1 cellular context compared by ENCODE assay signal in the genomic region with DNA sequence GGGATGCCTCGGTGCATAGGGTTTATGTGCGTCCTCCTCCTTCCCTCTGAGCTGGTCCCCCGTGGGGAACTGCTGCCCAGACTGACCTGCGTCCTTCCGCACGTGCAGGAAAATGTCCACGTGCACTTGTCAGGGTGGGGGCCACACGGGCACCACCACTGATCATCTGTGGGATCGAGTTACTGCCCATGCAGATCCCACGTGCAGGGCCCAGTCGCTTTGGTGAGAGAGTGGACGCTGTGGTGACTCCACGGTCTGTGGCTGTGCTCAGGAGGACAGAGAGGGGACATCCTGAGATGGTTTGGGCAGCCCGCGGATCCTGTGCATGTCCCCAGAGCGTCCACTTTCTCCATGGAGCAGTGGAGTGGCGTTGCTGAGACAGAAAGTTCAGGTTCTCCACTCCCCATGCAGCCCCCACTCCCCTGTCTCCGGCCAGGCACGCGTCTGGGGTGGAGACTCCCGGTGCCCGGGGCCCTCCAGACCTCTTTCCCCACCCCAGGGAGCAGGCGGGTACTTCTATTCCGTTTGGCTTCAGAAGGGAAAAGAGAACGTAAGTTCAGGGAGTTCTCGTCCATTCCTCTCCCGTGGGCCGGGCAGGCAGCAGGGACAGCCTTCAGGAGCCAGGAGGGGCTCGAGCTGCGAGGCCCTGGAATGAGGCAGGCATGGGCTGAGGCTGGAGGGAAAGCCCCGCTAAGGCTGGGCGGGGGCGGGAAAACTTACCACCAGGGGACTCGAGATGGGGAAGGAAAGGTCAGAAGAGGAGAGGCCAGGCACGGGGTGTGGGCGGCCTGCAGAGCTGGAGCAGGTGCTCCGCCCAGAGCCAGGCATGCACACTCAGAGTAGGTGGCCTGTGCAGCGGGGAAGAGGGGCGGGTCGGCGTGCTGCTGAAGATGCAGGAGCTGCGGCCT.
A peak's percentile ranks its signal among the peaks of the same experiment; 100 is the strongest.
TF ChIP-seq lines count a peak whose summit lies in the region.

No MANE protein-coding gene starts in this region.

TF ChIP-seq in HepG2, 621 proteins besides CTCF, POLR2A, EP300 and RAD21 (continued from another document and continues in another):
- TF ChIP-seq, protein P1, sequence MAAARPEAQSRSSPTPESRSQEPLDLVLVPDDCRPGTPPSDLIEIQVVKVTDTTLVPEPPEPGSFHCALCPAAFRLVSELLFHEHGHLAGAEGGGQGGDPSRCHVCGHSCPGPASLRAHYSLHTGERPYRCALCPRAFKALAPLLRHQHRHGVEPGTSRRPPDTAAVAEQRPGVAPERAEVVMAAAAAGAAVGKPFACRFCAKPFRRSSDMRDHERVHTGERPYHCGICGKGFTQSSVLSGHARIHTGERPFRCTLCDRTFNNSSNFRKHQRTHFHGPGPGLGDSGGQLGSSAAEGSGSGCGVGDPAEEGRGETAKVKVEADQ (CRISPR knock-in tag; IDR thresholded peaks at IDR 0.05; ENCODE audit: borderline replicate concordance), result peak; percentile 55; the same call in 1 of the 2 replicates
- TF ChIP-seq WIZ (CRISPR knock-in tag; IDR thresholded peaks at IDR 0.05), result peak; percentile 89
- TF ChIP-seq, protein P2, sequence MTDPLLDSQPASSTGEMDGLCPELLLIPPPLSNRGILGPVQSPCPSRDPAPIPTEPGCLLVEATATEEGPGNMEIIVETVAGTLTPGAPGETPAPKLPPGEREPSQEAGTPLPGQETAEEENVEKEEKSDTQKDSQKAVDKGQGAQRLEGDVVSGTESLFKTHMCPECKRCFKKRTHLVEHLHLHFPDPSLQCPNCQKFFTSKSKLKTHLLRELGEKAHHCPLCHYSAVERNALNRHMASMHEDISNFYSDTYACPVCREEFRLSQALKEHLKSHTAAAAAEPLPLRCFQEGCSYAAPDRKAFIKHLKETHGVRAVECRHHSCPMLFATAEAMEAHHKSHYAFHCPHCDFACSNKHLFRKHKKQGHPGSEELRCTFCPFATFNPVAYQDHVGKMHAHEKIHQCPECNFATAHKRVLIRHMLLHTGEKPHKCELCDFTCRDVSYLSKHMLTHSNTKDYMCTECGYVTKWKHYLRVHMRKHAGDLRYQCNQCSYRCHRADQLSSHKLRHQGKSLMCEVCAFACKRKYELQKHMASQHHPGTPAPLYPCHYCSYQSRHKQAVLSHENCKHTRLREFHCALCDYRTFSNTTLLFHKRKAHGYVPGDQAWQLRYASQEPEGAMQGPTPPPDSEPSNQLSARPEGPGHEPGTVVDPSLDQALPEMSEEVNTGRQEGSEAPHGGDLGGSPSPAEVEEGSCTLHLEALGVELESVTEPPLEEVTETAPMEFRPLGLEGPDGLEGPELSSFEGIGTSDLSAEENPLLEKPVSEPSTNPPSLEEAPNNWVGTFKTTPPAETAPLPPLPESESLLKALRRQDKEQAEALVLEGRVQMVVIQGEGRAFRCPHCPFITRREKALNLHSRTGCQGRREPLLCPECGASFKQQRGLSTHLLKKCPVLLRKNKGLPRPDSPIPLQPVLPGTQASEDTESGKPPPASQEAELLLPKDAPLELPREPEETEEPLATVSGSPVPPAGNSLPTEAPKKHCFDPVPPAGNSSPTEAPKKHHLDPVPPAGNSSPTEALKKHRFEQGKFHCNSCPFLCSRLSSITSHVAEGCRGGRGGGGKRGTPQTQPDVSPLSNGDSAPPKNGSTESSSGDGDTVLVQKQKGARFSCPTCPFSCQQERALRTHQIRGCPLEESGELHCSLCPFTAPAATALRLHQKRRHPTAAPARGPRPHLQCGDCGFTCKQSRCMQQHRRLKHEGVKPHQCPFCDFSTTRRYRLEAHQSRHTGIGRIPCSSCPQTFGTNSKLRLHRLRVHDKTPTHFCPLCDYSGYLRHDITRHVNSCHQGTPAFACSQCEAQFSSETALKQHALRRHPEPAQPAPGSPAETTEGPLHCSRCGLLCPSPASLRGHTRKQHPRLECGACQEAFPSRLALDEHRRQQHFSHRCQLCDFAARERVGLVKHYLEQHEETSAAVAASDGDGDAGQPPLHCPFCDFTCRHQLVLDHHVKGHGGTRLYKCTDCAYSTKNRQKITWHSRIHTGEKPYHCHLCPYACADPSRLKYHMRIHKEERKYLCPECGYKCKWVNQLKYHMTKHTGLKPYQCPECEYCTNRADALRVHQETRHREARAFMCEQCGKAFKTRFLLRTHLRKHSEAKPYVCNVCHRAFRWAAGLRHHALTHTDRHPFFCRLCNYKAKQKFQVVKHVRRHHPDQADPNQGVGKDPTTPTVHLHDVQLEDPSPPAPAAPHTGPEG (CRISPR knock-in tag; IDR thresholded peaks at IDR 0.05), result no peak
- TF ChIP-seq, protein P3, sequence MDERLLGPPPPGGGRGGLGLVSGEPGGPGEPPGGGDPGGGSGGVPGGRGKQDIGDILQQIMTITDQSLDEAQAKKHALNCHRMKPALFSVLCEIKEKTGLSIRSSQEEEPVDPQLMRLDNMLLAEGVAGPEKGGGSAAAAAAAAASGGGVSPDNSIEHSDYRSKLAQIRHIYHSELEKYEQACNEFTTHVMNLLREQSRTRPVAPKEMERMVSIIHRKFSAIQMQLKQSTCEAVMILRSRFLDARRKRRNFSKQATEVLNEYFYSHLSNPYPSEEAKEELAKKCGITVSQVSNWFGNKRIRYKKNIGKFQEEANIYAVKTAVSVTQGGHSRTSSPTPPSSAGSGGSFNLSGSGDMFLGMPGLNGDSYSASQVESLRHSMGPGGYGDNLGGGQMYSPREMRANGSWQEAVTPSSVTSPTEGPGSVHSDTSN (CRISPR knock-in tag; IDR thresholded peaks at IDR 0.05), result no peak
- no peak for TF ChIP-seq NFE2 (CRISPR knock-in tag; IDR thresholded peaks at IDR 0.05)
- TF ChIP-seq ZNF839 (CRISPR knock-in tag; IDR thresholded peaks at IDR 0.05; ENCODE audit: borderline replicate concordance), result no peak; the same call in 1 of the 2 replicates
- no peak for TF ChIP-seq ZSCAN20 (CRISPR knock-in tag; IDR thresholded peaks at IDR 0.05; ENCODE audit: borderline replicate concordance)
- TF ChIP-seq GATAD1 (CRISPR knock-in tag; IDR thresholded peaks at IDR 0.05), result no peak
- TF ChIP-seq KLF13 (CRISPR knock-in tag; IDR thresholded peaks at IDR 0.05), result no peak
- TF ChIP-seq ZNF577 (CRISPR knock-in tag; IDR thresholded peaks at IDR 0.05; ENCODE audit: borderline replicate concordance, low read depth), result no peak
- TF ChIP-seq MTF1 (CRISPR knock-in tag; IDR thresholded peaks at IDR 0.05), result no peak
- TF ChIP-seq ZNF44 (CRISPR knock-in tag; IDR thresholded peaks at IDR 0.05), result no peak
- no peak for TF ChIP-seq ATM (IDR thresholded peaks at IDR 0.05; ENCODE audit: borderline replicate concordance)
- TF ChIP-seq CBX1 (IDR thresholded peaks at IDR 0.05; ENCODE audit: low read depth), result peak; percentile 45
- TF ChIP-seq, protein P4, sequence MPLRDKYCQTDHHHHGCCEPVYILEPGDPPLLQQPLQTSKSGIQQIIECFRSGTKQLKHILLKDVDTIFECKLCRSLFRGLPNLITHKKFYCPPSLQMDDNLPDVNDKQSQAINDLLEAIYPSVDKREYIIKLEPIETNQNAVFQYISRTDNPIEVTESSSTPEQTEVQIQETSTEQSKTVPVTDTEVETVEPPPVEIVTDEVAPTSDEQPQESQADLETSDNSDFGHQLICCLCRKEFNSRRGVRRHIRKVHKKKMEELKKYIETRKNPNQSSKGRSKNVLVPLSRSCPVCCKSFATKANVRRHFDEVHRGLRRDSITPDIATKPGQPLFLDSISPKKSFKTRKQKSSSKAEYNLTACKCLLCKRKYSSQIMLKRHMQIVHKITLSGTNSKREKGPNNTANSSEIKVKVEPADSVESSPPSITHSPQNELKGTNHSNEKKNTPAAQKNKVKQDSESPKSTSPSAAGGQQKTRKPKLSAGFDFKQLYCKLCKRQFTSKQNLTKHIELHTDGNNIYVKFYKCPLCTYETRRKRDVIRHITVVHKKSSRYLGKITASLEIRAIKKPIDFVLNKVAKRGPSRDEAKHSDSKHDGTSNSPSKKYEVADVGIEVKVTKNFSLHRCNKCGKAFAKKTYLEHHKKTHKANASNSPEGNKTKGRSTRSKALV (CRISPR knock-in tag; IDR thresholded peaks at IDR 0.05), result 0 out of 2 replicates have a peak, but pooled peaks have one; percentile 47
- no peak for TF ChIP-seq ZNF850 (CRISPR knock-in tag; conservative IDR thresholded peaks at IDR 0.05)
- no peak for TF ChIP-seq GZF1 (CRISPR knock-in tag; IDR thresholded peaks at IDR 0.05)
- TF ChIP-seq, protein P5, sequence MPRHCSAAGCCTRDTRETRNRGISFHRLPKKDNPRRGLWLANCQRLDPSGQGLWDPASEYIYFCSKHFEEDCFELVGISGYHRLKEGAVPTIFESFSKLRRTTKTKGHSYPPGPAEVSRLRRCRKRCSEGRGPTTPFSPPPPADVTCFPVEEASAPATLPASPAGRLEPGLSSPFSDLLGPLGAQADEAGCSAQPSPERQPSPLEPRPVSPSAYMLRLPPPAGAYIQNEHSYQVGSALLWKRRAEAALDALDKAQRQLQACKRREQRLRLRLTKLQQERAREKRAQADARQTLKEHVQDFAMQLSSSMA (CRISPR knock-in tag; IDR thresholded peaks at IDR 0.05), result peak; percentile 74; the same call in 1 of the 2 replicates
- TF ChIP-seq ZNF7 (CRISPR knock-in tag; IDR thresholded peaks at IDR 0.05), result no peak
- no peak for TF ChIP-seq ZNF883 (CRISPR knock-in tag; IDR thresholded peaks at IDR 0.05; ENCODE audit: not compliant biosample characterization)
- peak; percentile 67 for TF ChIP-seq TBX2 (CRISPR knock-in tag; IDR thresholded peaks at IDR 0.05; ENCODE audit: borderline replicate concordance)
- TF ChIP-seq SPEN (CRISPR knock-in tag; IDR thresholded peaks at IDR 0.05; ENCODE audit: low read depth), result peak; percentile 62
- no peak for TF ChIP-seq TOE1 (CRISPR knock-in tag; IDR thresholded peaks at IDR 0.05)
- TF ChIP-seq ZSCAN25 (CRISPR knock-in tag; IDR thresholded peaks at IDR 0.05), result peak; percentile 95
- TF ChIP-seq MIXL1 (CRISPR knock-in tag; IDR thresholded peaks at IDR 0.05), result no peak
- no peak for TF ChIP-seq ZFAT (CRISPR knock-in tag; conservative IDR thresholded peaks at IDR 0.05)
- TF ChIP-seq NR3C1 (CRISPR knock-in tag; IDR thresholded peaks at IDR 0.05), result no peak
- 0 out of 2 replicates have a peak, but pooled peaks have one; percentile 40 for TF ChIP-seq SRY (CRISPR knock-in tag; IDR thresholded peaks at IDR 0.05)
- TF ChIP-seq, protein P6, sequence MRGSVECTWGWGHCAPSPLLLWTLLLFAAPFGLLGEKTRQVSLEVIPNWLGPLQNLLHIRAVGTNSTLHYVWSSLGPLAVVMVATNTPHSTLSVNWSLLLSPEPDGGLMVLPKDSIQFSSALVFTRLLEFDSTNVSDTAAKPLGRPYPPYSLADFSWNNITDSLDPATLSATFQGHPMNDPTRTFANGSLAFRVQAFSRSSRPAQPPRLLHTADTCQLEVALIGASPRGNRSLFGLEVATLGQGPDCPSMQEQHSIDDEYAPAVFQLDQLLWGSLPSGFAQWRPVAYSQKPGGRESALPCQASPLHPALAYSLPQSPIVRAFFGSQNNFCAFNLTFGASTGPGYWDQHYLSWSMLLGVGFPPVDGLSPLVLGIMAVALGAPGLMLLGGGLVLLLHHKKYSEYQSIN (CRISPR knock-in tag; IDR thresholded peaks at IDR 0.05; ENCODE audit: borderline replicate concordance), result peak; percentile 24; the same call in 1 of the 2 replicates
- TF ChIP-seq, protein P7, sequence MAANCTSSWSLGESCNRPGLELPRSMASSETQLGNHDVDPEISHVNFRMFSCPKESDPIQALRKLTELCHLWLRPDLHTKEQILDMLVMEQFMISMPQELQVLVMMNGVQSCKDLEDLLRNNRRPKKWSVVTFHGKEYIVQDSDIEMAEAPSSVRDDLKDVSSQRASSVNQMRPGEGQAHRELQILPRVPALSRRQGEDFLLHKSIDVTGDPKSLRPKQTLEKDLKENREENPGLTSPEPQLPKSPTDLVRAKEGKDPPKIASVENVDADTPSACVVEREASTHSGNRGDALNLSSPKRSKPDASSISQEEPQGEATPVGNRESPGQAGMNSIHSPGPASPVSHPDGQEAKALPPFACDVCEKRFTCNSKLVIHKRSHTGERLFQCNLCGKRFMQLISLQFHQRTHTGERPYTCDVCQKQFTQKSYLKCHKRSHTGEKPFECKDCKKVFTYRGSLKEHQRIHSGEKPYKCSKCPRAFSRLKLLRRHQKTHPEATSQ (CRISPR knock-in tag; IDR thresholded peaks at IDR 0.05; ENCODE audit: borderline replicate concordance), result peak; percentile 77; the same call in 1 of the 2 replicates
- TF ChIP-seq MAFG (CRISPR knock-in tag; IDR thresholded peaks at IDR 0.05), result no peak
- TF ChIP-seq, protein P8, sequence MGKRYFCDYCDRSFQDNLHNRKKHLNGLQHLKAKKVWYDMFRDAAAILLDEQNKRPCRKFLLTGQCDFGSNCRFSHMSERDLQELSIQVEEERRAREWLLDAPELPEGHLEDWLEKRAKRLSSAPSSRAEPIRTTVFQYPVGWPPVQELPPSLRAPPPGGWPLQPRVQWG (CRISPR knock-in tag; IDR thresholded peaks at IDR 0.05; ENCODE audit: borderline replicate concordance, low read depth), result no peak
- TF ChIP-seq KDM5B (CRISPR knock-in tag; IDR thresholded peaks at IDR 0.05; ENCODE audit: borderline replicate concordance), result peak; percentile 58; the same call in 1 of the 2 replicates
- TF ChIP-seq, protein P9, sequence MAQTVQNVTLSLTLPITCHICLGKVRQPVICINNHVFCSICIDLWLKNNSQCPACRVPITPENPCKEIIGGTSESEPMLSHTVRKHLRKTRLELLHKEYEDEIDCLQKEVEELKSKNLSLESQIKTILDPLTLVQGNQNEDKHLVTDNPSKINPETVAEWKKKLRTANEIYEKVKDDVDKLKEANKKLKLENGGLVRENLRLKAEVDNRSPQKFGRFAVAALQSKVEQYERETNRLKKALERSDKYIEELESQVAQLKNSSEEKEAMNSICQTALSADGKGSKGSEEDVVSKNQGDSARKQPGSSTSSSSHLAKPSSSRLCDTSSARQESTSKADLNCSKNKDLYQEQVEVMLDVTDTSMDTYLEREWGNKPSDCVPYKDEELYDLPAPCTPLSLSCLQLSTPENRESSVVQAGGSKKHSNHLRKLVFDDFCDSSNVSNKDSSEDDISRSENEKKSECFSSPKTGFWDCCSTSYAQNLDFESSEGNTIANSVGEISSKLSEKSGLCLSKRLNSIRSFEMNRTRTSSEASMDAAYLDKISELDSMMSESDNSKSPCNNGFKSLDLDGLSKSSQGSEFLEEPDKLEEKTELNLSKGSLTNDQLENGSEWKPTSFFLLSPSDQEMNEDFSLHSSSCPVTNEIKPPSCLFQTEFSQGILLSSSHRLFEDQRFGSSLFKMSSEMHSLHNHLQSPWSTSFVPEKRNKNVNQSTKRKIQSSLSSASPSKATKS (CRISPR knock-in tag; IDR thresholded peaks at IDR 0.05), result no peak
- TF ChIP-seq, protein P10, sequence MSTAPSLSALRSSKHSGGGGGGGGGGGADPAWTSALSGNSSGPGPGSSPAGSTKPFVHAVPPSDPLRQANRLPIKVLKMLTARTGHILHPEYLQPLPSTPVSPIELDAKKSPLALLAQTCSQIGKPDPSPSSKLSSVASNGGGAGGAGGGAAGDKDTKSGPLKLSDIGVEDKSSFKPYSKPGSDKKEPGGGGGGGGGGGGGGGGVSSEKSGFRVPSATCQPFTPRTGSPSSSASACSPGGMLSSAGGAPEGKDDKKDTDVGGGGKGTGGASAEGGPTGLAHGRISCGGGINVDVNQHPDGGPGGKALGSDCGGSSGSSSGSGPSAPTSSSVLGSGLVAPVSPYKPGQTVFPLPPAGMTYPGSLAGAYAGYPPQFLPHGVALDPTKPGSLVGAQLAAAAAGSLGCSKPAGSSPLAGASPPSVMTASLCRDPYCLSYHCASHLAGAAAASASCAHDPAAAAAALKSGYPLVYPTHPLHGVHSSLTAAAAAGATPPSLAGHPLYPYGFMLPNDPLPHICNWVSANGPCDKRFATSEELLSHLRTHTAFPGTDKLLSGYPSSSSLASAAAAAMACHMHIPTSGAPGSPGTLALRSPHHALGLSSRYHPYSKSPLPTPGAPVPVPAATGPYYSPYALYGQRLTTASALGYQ (CRISPR knock-in tag; IDR thresholded peaks at IDR 0.05), result peak; percentile 62; the same call in 1 of the 2 replicates
- no peak for TF ChIP-seq CHD2 (IDR thresholded peaks at IDR 0.05; ENCODE audit: low read depth, low read length)
- no peak; the same call in 1 of the 2 replicates for TF ChIP-seq ZFP41 (CRISPR knock-in tag; IDR thresholded peaks at IDR 0.05; ENCODE audit: borderline replicate concordance)
- TF ChIP-seq ZNF335 (CRISPR knock-in tag; IDR thresholded peaks at IDR 0.05), result no peak
- TF ChIP-seq HOXD1 (CRISPR knock-in tag; IDR thresholded peaks at IDR 0.05), result 0 out of 2 replicates have a peak, but pooled peaks have one; percentile 62
